ENCODE assay signal across 9 cellular contexts in the genomic region with DNA sequence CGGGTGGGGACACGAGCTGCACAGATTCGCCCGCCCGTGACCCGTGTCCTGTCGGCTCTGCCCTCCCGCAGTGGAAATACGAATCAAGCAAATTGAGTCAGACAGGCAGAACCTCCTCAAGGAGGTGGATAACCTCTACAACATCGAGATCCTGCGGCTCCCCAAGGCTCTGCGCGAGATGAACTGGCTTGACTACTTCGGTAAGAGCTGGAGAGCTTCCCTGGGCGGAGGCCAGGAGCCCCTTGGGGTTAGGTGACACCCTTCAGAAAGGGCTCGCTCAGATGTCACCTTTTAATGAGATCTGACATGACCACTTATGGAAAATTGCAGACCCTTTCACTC. TPM values are rescaled to one million over a fixed set of nuclear protein-coding genes. Genes with fewer than 3 reads are reported as not detected.
DNase-seq lines count a peak whose midpoint lies in the region; ATAC-seq and TF ChIP-seq lines count a peak whose summit lies in the region.
"Had no signal": no experiment of that assay in that cellular context is flagged by ENCODE, and none has a peak within 500 bp of the region (broad histone marks: within the 10 kb centered on the region; RNA-seq: fewer than 3 reads in every experiment).

No MANE protein-coding gene starts in this region.

- no peaks in the 10 kb centered on the region for H3K9me2 ChIP-seq in MM.1S (replicated peaks; ENCODE audit: insufficient read depth, low read length)

- peaks cover 85% of the 10 kb centered on the region for H3K79me2 ChIP-seq in MM.1S (ENCODE audit: low read length)

- H3K36me3 ChIP-seq in CD8-positive, alpha-beta memory T cell (ENCODE audit: insufficient read depth, low read length), result no peaks in the 10 kb centered on the region
- H3K36me3 ChIP-seq in MM.1S (replicated peaks; ENCODE audit: insufficient read depth, low read length), result peaks cover 8% of the 10 kb centered on the region
- no peaks in the 10 kb centered on the region for H3K36me3 ChIP-seq in effector memory CD4-positive, alpha-beta T cell (ENCODE audit: control insufficient read depth, insufficient read depth, low read length)
- H3K36me3 ChIP-seq in neuron (ENCODE audit: insufficient read depth, low read length), result peaks cover 25% of the 10 kb centered on the region

- peak overlapping the region in 4 of 8 donors; percentile 12 to 95 (median 75) for H3K27ac Mint-ChIP-seq in CD8-positive, alpha-beta memory T cell

- peaks cover 38 to 47% (median 38%) of the 10 kb centered on the region in 3 donors for H3K4me1 Mint-ChIP-seq in CD8-positive, alpha-beta memory T cell

- DNase-seq in CD8-positive, alpha-beta memory T cell, result no peak
- DNase-seq in MM.1S (no peak), CD1c-positive myeloid dendritic cell (ENCODE audit: extremely low spot score) (no peak), T1000 (lab: John Stamatoyannopoulos, UW) (no peak)
- no peak for DNase-seq in effector memory CD4-positive, alpha-beta T cell
- no peak for DNase-seq in stimulated activated naive CD4-positive, alpha-beta T cell treated with Interleukin-2 at 50 U/mL for 16 hours (lab: John Stamatoyannopoulos, UW)

- H3K36me3 Mint-ChIP-seq in CD8-positive, alpha-beta memory T cell, result peaks cover 0 to 20% (median 1%) of the 10 kb centered on the region in 3 donors

- CTCF ChIA-PET in CD8-positive, alpha-beta memory T cell (lab: Charles Lee), result interaction anchor here (0.9 to 2.0 kb wide), 5 partner anchors 10 to 205 kb away, joined by 3 to 7 read pairs (median 5); a partner anchor contains a TSS

- peaks cover 28% of the 10 kb centered on the region for H3K4me1 ChIP-seq in CD8-positive, alpha-beta memory T cell (ENCODE audit: insufficient read depth, low read length)
- peaks cover 5% of the 10 kb centered on the region for H3K4me1 ChIP-seq in MM.1S (ENCODE audit: low read length)
- H3K4me1 ChIP-seq in effector memory CD4-positive, alpha-beta T cell (ENCODE audit: control insufficient read depth, insufficient read depth, low read length, poor library complexity, severe bottlenecking), result peaks cover 19% of the 10 kb centered on the region
- peaks cover 28% of the 10 kb centered on the region for H3K4me1 ChIP-seq in neuron (ENCODE audit: insufficient read depth, low read length)

- no peaks in the 10 kb centered on the region for H3K9me3 ChIP-seq in CD8-positive, alpha-beta memory T cell (ENCODE audit: low read length)
- H3K9me3 ChIP-seq in MM.1S (replicated peaks; ENCODE audit: insufficient read depth, low read length), result no peaks in the 10 kb centered on the region
- H3K9me3 ChIP-seq in effector memory CD4-positive, alpha-beta T cell (ENCODE audit: control insufficient read depth, low read length), result no peaks in the 10 kb centered on the region
- H3K9me3 ChIP-seq in neuron (ENCODE audit: low read length), result no peaks in the 10 kb centered on the region

- no peak for TF ChIP-seq CTCF in MM.1S (IDR thresholded peaks at IDR 0.05; ENCODE audit: low read length)

- POLR2A ChIA-PET in CD8-positive, alpha-beta memory T cell (lab: Charles Lee), result interaction anchor here (0.9 kb wide), 1 partner anchor 114 kb away, joined by 3 read pairs; no protein-coding TSS in a partner anchor

- peak overlapping the region; percentile 73 for H3K9ac ChIP-seq in MM.1S (ENCODE audit: low read length)

- peak overlapping the region; percentile 91 to 99 (median 94) for H3K4me3 Mint-ChIP-seq in CD8-positive, alpha-beta memory T cell

- peaks cover 24% of the 10 kb centered on the region for H3F3A ChIP-seq in MM.1S (ENCODE audit: insufficient read depth, low read length)

- peak overlapping the region; percentile 84 for H3K4me3 ChIP-seq in CD8-positive, alpha-beta memory T cell (ENCODE audit: low read length)
- peak overlapping the region; percentile 98 for H3K4me3 ChIP-seq in MM.1S (ENCODE audit: low read length)
- H3K4me3 ChIP-seq in effector memory CD4-positive, alpha-beta T cell (ENCODE audit: insufficient read depth, low read depth, low read length, poor library complexity, severe bottlenecking), result peak overlapping the region; percentile 85
- H3K4me3 ChIP-seq in neuron (ENCODE audit: low read length), result peak overlapping the region; percentile 80

- H3K27ac ChIP-seq in CD8-positive, alpha-beta memory T cell (ENCODE audit: low read depth, low read length), result peak overlapping the region; percentile 79
- H3K27ac ChIP-seq in MM.1S (ENCODE audit: low read length), result peak overlapping the region; percentile 45; the same call in 1 of the 2 replicates
- H3K27ac ChIP-seq in effector memory CD4-positive, alpha-beta T cell (ENCODE audit: insufficient read depth, low read length, poor library complexity, severe bottlenecking), result peak overlapping the region; percentile 26

- H3K4me2 ChIP-seq in MM.1S (ENCODE audit: low read depth, low read length), result peak overlapping the region; percentile 72

- H2AFZ ChIP-seq in MM.1S (ENCODE audit: low read length) (peak overlapping the region; percentile 94), neuron (ENCODE audit: low read depth, low read length) (peak overlapping the region; percentile 89)

- no peak for ATAC-seq in GM19463 (IDR thresholded peaks at IDR 0.05; ENCODE audit: unreplicated experiment)

- no peaks in the 10 kb centered on the region for H3K9me3 Mint-ChIP-seq in CD8-positive, alpha-beta memory T cell

- H4K20me1 ChIP-seq in MM.1S (ENCODE audit: insufficient read depth, low read length), result no peaks in the 10 kb centered on the region

- no peaks in the 10 kb centered on the region for H3K27me3 ChIP-seq in CD8-positive, alpha-beta memory T cell (ENCODE audit: insufficient read depth, low read length, poor library complexity, severe bottlenecking)
- H3K27me3 ChIP-seq in MM.1S (replicated peaks; ENCODE audit: insufficient read depth, low read length) (no peaks in the 10 kb centered on the region), neuron (ENCODE audit: insufficient read depth, low read length) (no peaks in the 10 kb centered on the region)
- H3K27me3 ChIP-seq in effector memory CD4-positive, alpha-beta T cell (replicated peaks; ENCODE audit: control insufficient read depth, insufficient read depth, low read length, poor library complexity, severe bottlenecking), result no peaks in the 10 kb centered on the region

- H3K27me3 Mint-ChIP-seq in CD8-positive, alpha-beta memory T cell, result no peaks in the 10 kb centered on the region

RNA-seq across cellular contexts. Expression of a gene that starts 0.5 kb away (rescaled TPM):
- total RNA-seq in CD8-positive, alpha-beta memory T cell, result 10 to 100 TPM; 37.4 to 39.6 TPM
- 2.4 TPM for polyA plus RNA-seq in CD8-positive, alpha-beta memory T cell

RNA-seq across cellular contexts. Expression of a gene that starts 58.1 kb away (rescaled TPM):
- not detected for total RNA-seq in CD8-positive, alpha-beta memory T cell
- not detected for polyA plus RNA-seq in CD8-positive, alpha-beta memory T cell
- total RNA-seq: pulmonary artery endothelial cell had no signal

Comparison
In these comparisons a context has a peak if more than half of its experiments do, and no peak if none do; other contexts are left out.
1. H3K27ac ChIP-seq: peak in every context shown above with its lines; median percentile 79 in CD8-positive, alpha-beta memory T cell; 45 in MM.1S; 26 in effector memory CD4-positive, alpha-beta T cell.